ENCODE assay signal across 7 cellular contexts in genomic region chr1:202237052-202237451, GRCh38. TPM values are rescaled to one million over a fixed set of nuclear protein-coding genes. Genes with fewer than 3 reads are reported as not detected.
DNase-seq lines count a peak whose midpoint lies in the region; ATAC-seq and TF ChIP-seq lines count a peak whose summit lies in the region.

No MANE protein-coding gene starts in this region.

- peak overlapping the region in 1 of 2 experiments; percentile 38 for H3K18ac ChIP-seq in mesenchymal stem cell (ENCODE audit: low read depth in 1 of 2, low read length in 2 of 2)

- no peaks in the 10 kb centered on the region for H3K36me3 Mint-ChIP-seq in MCF 10A (ENCODE audit: insufficient read depth, unreplicated experiment)

- H3K9me3 ChIP-seq in OCI-LY1 (ENCODE audit: low read length) (no peaks in the 10 kb centered on the region), mesenchymal stem cell (ENCODE audit: control insufficient read depth, low read length) (no peaks in the 10 kb centered on the region)

- H3K4me3 ChIP-seq in OCI-LY1 (ENCODE audit: low read depth, low read length, poor library complexity, severe bottlenecking), result no peak overlapping the region
- no peak overlapping the region for H3K4me3 ChIP-seq in mesenchymal stem cell (ENCODE audit: insufficient read depth in 1 of 2, low read depth in 1 of 2, low read length in 2 of 2)

- no TSS peak for BruUV-seq in MCF 10A (replicated peaks; lab: Mats Ljungman, UMichigan)

- H2BK5ac ChIP-seq in mesenchymal stem cell (ENCODE audit: low read depth, low read length, poor library complexity, severe bottlenecking), result peak overlapping the region; percentile 11

- DNase-seq in Daoy (ENCODE audit: low read depth) (peak; percentile 67), MCF 10A (ENCODE audit: unreplicated experiment) (peak; percentile 81), mesenchymal stem cell (peak; percentile 49), SW 1271 (lab: John Stamatoyannopoulos, UW) (no peak)

- H3K4ac ChIP-seq in mesenchymal stem cell (ENCODE audit: low read depth in 1 of 2, low read length in 2 of 2), result peak overlapping the region in 1 of 2 experiments; percentile 17

- H3K4me3 Mint-ChIP-seq in MCF 10A (ENCODE audit: unreplicated experiment), result peak overlapping the region; percentile 24

- H3K4me1 ChIP-seq in OCI-LY1 (ENCODE audit: insufficient read depth, low read length, severe bottlenecking) (no peaks in the 10 kb centered on the region), mesenchymal stem cell (ENCODE audit: control insufficient read depth, insufficient read depth, low read depth, low read length) (peaks cover 27% of the 10 kb centered on the region)

- H4K91ac ChIP-seq in mesenchymal stem cell (ENCODE audit: low read length), result no peak overlapping the region

- H2AFZ ChIP-seq in OCI-LY1 (ENCODE audit: low read length) (no peak overlapping the region), mesenchymal stem cell (ENCODE audit: low read depth, low read length) (no peak overlapping the region)

- H3K79me2 ChIP-seq in OCI-LY1 (ENCODE audit: insufficient read depth, low read length), result no peaks in the 10 kb centered on the region

- TF ChIP-seq CTCF in OCI-LY1 (IDR thresholded peaks at IDR 0.05; ENCODE audit: low read length) (peak; percentile 23; the same call in 1 of the 2 replicates), MCF 10A (IDR thresholded peaks at IDR 0.05; ENCODE audit: unreplicated experiment) (peak; percentile 82)

- H2BK15ac ChIP-seq in mesenchymal stem cell (ENCODE audit: low read depth, poor library complexity, severe bottlenecking), result no peak overlapping the region

- no peaks in the 10 kb centered on the region for H3F3A ChIP-seq in OCI-LY1 (ENCODE audit: insufficient read depth, low read length)

- 14% methylated on average over 8 of the region's 8 CpGs for WGBS in mesenchymal stem cell

- no peak overlapping the region for H3K23ac ChIP-seq in mesenchymal stem cell (ENCODE audit: low read length in 2 of 2)

- H3K79me1 ChIP-seq in mesenchymal stem cell (replicated peaks; ENCODE audit: low read length, poor library complexity, severe bottlenecking), result no peaks in the 10 kb centered on the region

- POLR2A ChIA-PET in MCF 10A (lab: Yijun Ruan, JAX), result interaction anchor here (0.6 to 1.3 kb wide), 4 partner anchors 12 to 47 kb away, joined by 3 to 5 read pairs (median 4); no protein-coding TSS in a partner anchor

- H3K4me2 ChIP-seq in OCI-LY1 (ENCODE audit: low read length) (no peak overlapping the region), mesenchymal stem cell (ENCODE audit: low read length, poor library complexity, severe bottlenecking) (no peak overlapping the region)

- peak; percentile 50 for ATAC-seq in HG02678 (IDR thresholded peaks at IDR 0.05; ENCODE audit: unreplicated experiment)
- ATAC-seq in HG02981 (IDR thresholded peaks at IDR 0.05; ENCODE audit: unreplicated experiment), result no peak

- H3K27ac ChIP-seq in OCI-LY1 (ENCODE audit: low read depth, low read length, poor library complexity, severe bottlenecking), result no peak overlapping the region
- peak overlapping the region; percentile 17 for H3K27ac ChIP-seq in mesenchymal stem cell (ENCODE audit: low read length, poor library complexity, severe bottlenecking)

- peak overlapping the region; percentile 11 for H2AK5ac ChIP-seq in mesenchymal stem cell (ENCODE audit: low read length, severe bottlenecking)

- CTCF ChIA-PET in MCF 10A (lab: Yijun Ruan, JAX), result interaction anchor here (0.5 to 3.9 kb wide), 30 partner anchors 11 to 1329 kb away, joined by 3 to 40 read pairs (median 4); partner anchors contain the start of gene LGR6

- no peaks in the 10 kb centered on the region; the same call in 1 of the 2 replicates for H3K27me3 ChIP-seq in OCI-LY1 (ENCODE audit: insufficient read depth, low read length)
- H3K27me3 ChIP-seq in mesenchymal stem cell (ENCODE audit: control insufficient read depth in 1 of 2, insufficient read depth in 1 of 2, low read length in 2 of 2), result peaks cover 4 to 62% of the 10 kb centered on the region in 2 experiments

- no peak overlapping the region for H3K14ac ChIP-seq in mesenchymal stem cell (ENCODE audit: low read length in 2 of 2)

- intact Hi-C loops in MCF 10A (cut with micrococcal nuclease), result loop anchor here (2.0 kb wide), 1 partner anchor 52 kb away; no protein-coding TSS in a partner anchor

- H3K4me1 Mint-ChIP-seq in MCF 10A (ENCODE audit: insufficient read depth, unreplicated experiment), result peaks cover 44% of the 10 kb centered on the region

- no peaks in the 10 kb centered on the region for H3K27me3 Mint-ChIP-seq in MCF 10A (ENCODE audit: insufficient read depth, unreplicated experiment)

- H3K9me3 Mint-ChIP-seq in MCF 10A (ENCODE audit: unreplicated experiment), result no peaks in the 10 kb centered on the region

- H3K9ac ChIP-seq in OCI-LY1 (ENCODE audit: low read length) (no peak overlapping the region), mesenchymal stem cell (ENCODE audit: low read length) (no peak overlapping the region)

- no peaks in the 10 kb centered on the region for H4K20me1 ChIP-seq in OCI-LY1 (ENCODE audit: insufficient read depth, low read length)

- H3K27ac Mint-ChIP-seq in MCF 10A (ENCODE audit: low read depth, unreplicated experiment), result peak overlapping the region; percentile 49

- no peaks in the 10 kb centered on the region for H3K9me2 ChIP-seq in OCI-LY1 (ENCODE audit: low read depth, low read length)

- peak overlapping the region in 1 of 2 experiments; percentile 75 for H2BK12ac ChIP-seq in mesenchymal stem cell (ENCODE audit: low read length in 2 of 2)

- no peak overlapping the region for H2BK120ac ChIP-seq in mesenchymal stem cell (ENCODE audit: low read depth, low read length)

- no peaks in the 10 kb centered on the region for H3K36me3 ChIP-seq in OCI-LY1 (ENCODE audit: insufficient read depth, low read length)
- no peaks in the 10 kb centered on the region for H3K36me3 ChIP-seq in mesenchymal stem cell (ENCODE audit: control insufficient read depth in 1 of 2, insufficient read depth in 2 of 2, low read depth in 1 of 2, low read length in 2 of 2)

- no peak overlapping the region for H4K8ac ChIP-seq in mesenchymal stem cell (ENCODE audit: low read length)

RNA-seq across cellular contexts. Expression of gene LGR6, which starts 43.5 kb away (rescaled TPM):
- total RNA-seq in Daoy (2014; rRNA removed; shearing (Covaris generic)), result 0.23 and 1.2 TPM in 2 replicates
- 0.32 and 0.56 TPM in 2 replicates for total RNA-seq in MCF 10A (2022)
- polyA plus RNA-seq in mesenchymal stem cell (2013, experiment 1 of 2), result not detected
- not detected for polyA plus RNA-seq in mesenchymal stem cell (2013, experiment 2 of 2)

Comparison
In these comparisons a context has a peak if more than half of its experiments do, and no peak if none do; other contexts are left out.
1. DNase-seq: peak in Daoy (single experiment), MCF 10A (single experiment) and mesenchymal stem cell (single experiment); none in SW 1271 (0 of 2).